In the genomic region with DNA sequence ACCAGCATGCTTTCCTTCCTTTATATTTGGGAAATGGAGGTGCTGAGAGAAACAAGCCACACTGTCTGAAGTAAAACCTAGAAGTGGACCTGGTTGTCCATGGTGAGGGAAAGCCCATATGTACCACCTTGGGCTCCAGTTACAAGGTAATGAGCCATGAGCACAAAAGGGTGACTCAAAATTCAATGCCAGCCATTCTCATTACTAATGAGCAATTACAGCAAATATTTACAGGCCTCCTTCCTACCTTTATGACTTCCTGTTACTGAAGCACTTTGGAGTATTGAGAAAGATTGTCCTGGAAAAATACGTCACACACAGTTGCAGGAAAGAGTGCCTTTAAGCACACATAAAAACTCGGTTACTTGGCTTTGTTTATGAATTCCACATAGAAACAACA, we compare ENCODE assay signal across 1 cellular context.
TF ChIP-seq lines count a peak whose summit lies in the region.

No MANE protein-coding gene starts in this region.

TF ChIP-seq in A549, 52 proteins besides CTCF, POLR2A, EP300 and RAD21 (continued from another document):
- TF ChIP-seq, protein P1, sequence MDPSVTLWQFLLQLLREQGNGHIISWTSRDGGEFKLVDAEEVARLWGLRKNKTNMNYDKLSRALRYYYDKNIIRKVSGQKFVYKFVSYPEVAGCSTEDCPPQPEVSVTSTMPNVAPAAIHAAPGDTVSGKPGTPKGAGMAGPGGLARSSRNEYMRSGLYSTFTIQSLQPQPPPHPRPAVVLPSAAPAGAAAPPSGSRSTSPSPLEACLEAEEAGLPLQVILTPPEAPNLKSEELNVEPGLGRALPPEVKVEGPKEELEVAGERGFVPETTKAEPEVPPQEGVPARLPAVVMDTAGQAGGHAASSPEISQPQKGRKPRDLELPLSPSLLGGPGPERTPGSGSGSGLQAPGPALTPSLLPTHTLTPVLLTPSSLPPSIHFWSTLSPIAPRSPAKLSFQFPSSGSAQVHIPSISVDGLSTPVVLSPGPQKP (IDR thresholded peaks at IDR 0.05; ENCODE audit: low read depth, low read length): no peak
- TF ChIP-seq HOXB13 (CRISPR knock-in tag; IDR thresholded peaks at IDR 0.05; ENCODE audit: low read depth) (no peak), NFE2L2 (conservative IDR thresholded peaks at IDR 0.05; ENCODE audit: low read length) (no peak), KDM1A (IDR thresholded peaks at IDR 0.05; ENCODE audit: low read depth) (no peak), MAFK (IDR thresholded peaks at IDR 0.05; ENCODE audit: partially characterized antibody) (no peak), JUNB (IDR thresholded peaks at IDR 0.05) (peak; percentile 84), GATA3 (IDR thresholded peaks at IDR 0.05; ENCODE audit: borderline replicate concordance) (peak; percentile 80), BHLHE40 (IDR thresholded peaks at IDR 0.05; ENCODE audit: low read depth, low read length) (no peak), FOSL2 (IDR thresholded peaks at IDR 0.05) (peak; percentile 53; the same call in 1 of the 2 replicates), FOSL2 (CRISPR knock-in tag; IDR thresholded peaks at IDR 0.05) (peak; percentile 88), CBX8 (IDR thresholded peaks at IDR 0.05) (no peak), NR3C1 (IDR thresholded peaks at IDR 0.05) (no peak), MYC (IDR thresholded peaks at IDR 0.05; ENCODE audit: borderline replicate concordance, low read length) (no peak), ZNF302 (CRISPR knock-in tag; IDR thresholded peaks at IDR 0.05) (no peak), ZC3H11A (IDR thresholded peaks at IDR 0.05) (no peak), TFCP2L1 (CRISPR knock-in tag; IDR thresholded peaks at IDR 0.05) (no peak)
- TF ChIP-seq, protein P2, sequence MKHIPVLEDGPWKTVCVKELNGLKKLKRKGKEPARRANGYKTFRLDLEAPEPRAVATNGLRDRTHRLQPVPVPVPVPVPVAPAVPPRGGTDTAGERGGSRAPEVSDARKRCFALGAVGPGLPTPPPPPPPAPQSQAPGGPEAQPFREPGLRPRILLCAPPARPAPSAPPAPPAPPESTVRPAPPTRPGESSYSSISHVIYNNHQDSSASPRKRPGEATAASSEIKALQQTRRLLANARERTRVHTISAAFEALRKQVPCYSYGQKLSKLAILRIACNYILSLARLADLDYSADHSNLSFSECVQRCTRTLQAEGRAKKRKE (CRISPR knock-in tag; IDR thresholded peaks at IDR 0.05; ENCODE audit: low read depth): no peak
- TF ChIP-seq, protein P3, sequence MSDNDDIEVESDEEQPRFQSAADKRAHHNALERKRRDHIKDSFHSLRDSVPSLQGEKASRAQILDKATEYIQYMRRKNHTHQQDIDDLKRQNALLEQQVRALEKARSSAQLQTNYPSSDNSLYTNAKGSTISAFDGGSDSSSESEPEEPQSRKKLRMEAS (IDR thresholded peaks at IDR 0.05): no peak
